In genomic region chr17:80030730-80031410, GRCh38 we compare ENCODE assay signal across 1 cellular context.
TF ChIP-seq lines count a peak whose summit lies in the region.

No MANE protein-coding gene starts in this region.

TF ChIP-seq in H1, 55 proteins besides CTCF, POLR2A, EP300 and RAD21 (continued from another document):
- no peak for TF ChIP-seq SUZ12 (IDR thresholded peaks at IDR 0.05; ENCODE audit: low read length)
- no peak for TF ChIP-seq CREB1 (IDR thresholded peaks at IDR 0.05)
